In the genomic region with DNA sequence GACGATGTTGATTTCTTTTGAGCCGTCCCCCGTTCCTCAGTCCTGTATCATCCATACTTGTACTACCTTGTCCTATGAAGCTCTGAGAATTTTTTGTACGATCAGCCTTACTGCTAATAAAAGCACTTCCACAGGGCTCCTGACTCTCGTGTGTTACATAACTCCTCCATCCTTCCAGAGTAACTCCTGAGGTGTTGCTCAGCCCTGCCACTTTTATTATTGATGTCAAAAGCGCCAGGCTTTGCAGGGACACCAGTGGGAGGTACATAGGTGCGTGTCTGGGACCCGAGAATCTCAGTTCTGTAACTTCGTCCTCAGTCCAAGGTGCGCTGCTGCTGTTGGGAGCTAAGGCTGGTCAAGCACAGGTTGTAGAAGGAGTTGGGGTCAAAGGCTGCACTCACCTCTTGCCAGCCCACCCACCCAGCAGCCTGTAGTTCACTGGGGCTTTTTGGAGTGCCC, we compare ENCODE assay signal across 10 cellular contexts. TPM values are rescaled to one million over a fixed set of nuclear protein-coding genes. Genes with fewer than 3 reads are reported as not detected.
DNase-seq lines count a peak whose midpoint lies in the region; ATAC-seq lines count a peak whose summit lies in the region.
"Had no signal": no experiment of that assay in that cellular context is flagged by ENCODE, and none has a peak within 500 bp of the region (broad histone marks: within the 10 kb centered on the region; RNA-seq: fewer than 3 reads in every experiment).

No MANE protein-coding gene starts in this region.

- peaks cover 25% of the 10 kb centered on the region for H3K27me3 Mint-ChIP-seq in activated CD4-positive, alpha-beta T cell treated with anti-CD3 and anti-CD28 coated beads, Interleukin-2, amount 10 ng/mL, durations not matched to agents 24 days and 14 days
- H3K27me3 Mint-ChIP-seq in activated T-helper 17 cell treated with anti-CD3 and anti-CD28 coated beads, Interleukin-2, amount 50 U/mL, for 72 hours: peaks cover 4% of the 10 kb centered on the region

- intact Hi-C loops in activated CD4-positive, alpha-beta T cell treated with anti-CD3 and anti-CD28 coated beads, Interleukin-2, amount 10 ng/mL, durations not matched to agents 24 days and 14 days (cut with micrococcal nuclease): no loop called here

- H3K36me3 Mint-ChIP-seq in activated CD4-positive, alpha-beta T cell treated with anti-CD3 and anti-CD28 coated beads, Interleukin-2, amount 10 ng/mL, durations not matched to agents 24 days and 14 days (ENCODE audit: low read depth): peaks cover 50% of the 10 kb centered on the region
- peaks cover 53% of the 10 kb centered on the region for H3K36me3 Mint-ChIP-seq in activated T-helper 17 cell treated with anti-CD3 and anti-CD28 coated beads, Interleukin-2, amount 50 U/mL, for 72 hours (ENCODE audit: low read depth)

- H3K9ac ChIP-seq in subcutaneous abdominal adipose tissue (ENCODE audit: low read length in 5 of 5): peak overlapping the region in 3 of 5 donors; percentile 87 to 92 (median 89)

- H3K27me3 ChIP-seq in subcutaneous abdominal adipose tissue (ENCODE audit: control insufficient read depth in 5 of 5, insufficient read depth in 4 of 5, low read length in 5 of 5): peaks cover 0 to 11% (median 10%) of the 10 kb centered on the region in 5 donors

- ATAC-seq in activated T-helper 17 cell treated with anti-CD3 and anti-CD28 coated beads, Interleukin-2, amount 50 U/mL, for 72 hours (replicated peaks): no peak
- no peak for ATAC-seq in HG03039 (IDR thresholded peaks at IDR 0.05; ENCODE audit: unreplicated experiment)
- no peak for ATAC-seq in HG03045 (IDR thresholded peaks at IDR 0.05; ENCODE audit: unreplicated experiment)

- H3K36me3 ChIP-seq in subcutaneous abdominal adipose tissue (ENCODE audit: control insufficient read depth in 5 of 5, insufficient read depth in 5 of 5, low read length in 5 of 5): peaks cover 0 to 52% (median 51%) of the 10 kb centered on the region in 5 donors

- H3K9me3 ChIP-seq in subcutaneous abdominal adipose tissue (ENCODE audit: control insufficient read depth in 5 of 5, low read length in 5 of 5): no peaks in the 10 kb centered on the region

- peak overlapping the region; percentile 83 for H3K4me3 Mint-ChIP-seq in activated CD4-positive, alpha-beta T cell treated with anti-CD3 and anti-CD28 coated beads, Interleukin-2, amount 10 ng/mL, durations not matched to agents 24 days and 14 days
- peak overlapping the region; percentile 73 for H3K4me3 Mint-ChIP-seq in activated T-helper 17 cell treated with anti-CD3 and anti-CD28 coated beads, Interleukin-2, amount 50 U/mL, for 72 hours

- H3K4me3 ChIP-seq in subcutaneous abdominal adipose tissue (ENCODE audit: low read depth in 1 of 5, low read length in 5 of 5): peak overlapping the region; percentile 63 to 80 (median 74)

- H3K4me1 ChIP-seq in subcutaneous abdominal adipose tissue (ENCODE audit: control insufficient read depth in 5 of 5, insufficient read depth in 5 of 5, low read length in 5 of 5): peaks cover 1 to 42% (median 40%) of the 10 kb centered on the region in 5 donors

- H3K27ac ChIP-seq in subcutaneous abdominal adipose tissue (ENCODE audit: low read depth, low read length): peak overlapping the region; percentile 70

- H3K4me1 Mint-ChIP-seq in activated CD4-positive, alpha-beta T cell treated with anti-CD3 and anti-CD28 coated beads, Interleukin-2, amount 10 ng/mL, durations not matched to agents 24 days and 14 days: peaks cover 44% of the 10 kb centered on the region
- peaks cover 46% of the 10 kb centered on the region for H3K4me1 Mint-ChIP-seq in activated T-helper 17 cell treated with anti-CD3 and anti-CD28 coated beads, Interleukin-2, amount 50 U/mL, for 72 hours

- no peaks in the 10 kb centered on the region for H3K9me3 Mint-ChIP-seq in activated CD4-positive, alpha-beta T cell treated with anti-CD3 and anti-CD28 coated beads, Interleukin-2, amount 10 ng/mL, durations not matched to agents 24 days and 14 days
- no peaks in the 10 kb centered on the region for H3K9me3 Mint-ChIP-seq in activated T-helper 17 cell treated with anti-CD3 and anti-CD28 coated beads, Interleukin-2, amount 50 U/mL, for 72 hours

- peak; percentile 64 for DNase-seq in activated CD4-positive, alpha-beta T cell treated with anti-CD3 and anti-CD28 coated beads, Interleukin-2, amount 10 ng/mL, durations not matched to agents 24 days and 14 days
- DNase-seq in activated CD4-positive, alpha-beta T cell treated with anti-CD3 and anti-CD28 coated beads for 48 hours: no peak
- peak; percentile 23 for DNase-seq in iris pigment epithelial cell (ENCODE audit: low read depth)
- no peak for DNase-seq in SIG-M5 treated with dmso at 0.1 percent for 504 hours (lab: John Stamatoyannopoulos, UW; ENCODE audit: unreplicated experiment)
- DNase-seq: EL; stimulated activated CD4-positive, alpha-beta T cell treated with anti-CD3 and anti-CD28 coated beads, Interleukin-2, amount 100 ng/mL, for 24 hours had no signal

- peak overlapping the region; percentile 87 for H3K27ac Mint-ChIP-seq in activated CD4-positive, alpha-beta T cell treated with anti-CD3 and anti-CD28 coated beads, Interleukin-2, amount 10 ng/mL, durations not matched to agents 24 days and 14 days
- H3K27ac Mint-ChIP-seq in activated T-helper 17 cell treated with anti-CD3 and anti-CD28 coated beads, Interleukin-2, amount 50 U/mL, for 72 hours: peak overlapping the region; percentile 83

RNA-seq across cellular contexts. Expression of a gene that starts 1.0 kb away (rescaled TPM):
- total RNA-seq in activated CD4-positive, alpha-beta T cell treated with anti-CD3 and anti-CD28 coated beads, Interleukin-2, amount 10 ng/mL, durations not matched to agents 24 days and 14 days: 4.5 TPM in 2 replicates
- 1 to 10 TPM in 1 of 2 donors, under 1 TPM in 1; 0.79 to 3.2 TPM for total RNA-seq in activated T-helper 17 cell treated with anti-CD3 and anti-CD28 coated beads, Interleukin-2, amount 50 U/mL, for 72 hours

RNA-seq across cellular contexts. Expression of a gene that starts 7.1 kb away (rescaled TPM):
- not detected in 2 replicates for total RNA-seq in activated CD4-positive, alpha-beta T cell treated with anti-CD3 and anti-CD28 coated beads, Interleukin-2, amount 10 ng/mL, durations not matched to agents 24 days and 14 days
- total RNA-seq in activated T-helper 17 cell treated with anti-CD3 and anti-CD28 coated beads, Interleukin-2, amount 50 U/mL, for 72 hours: not detected

RNA-seq across cellular contexts. Expression of a gene that starts 13.7 kb away (rescaled TPM):
- total RNA-seq in activated CD4-positive, alpha-beta T cell treated with anti-CD3 and anti-CD28 coated beads, Interleukin-2, amount 10 ng/mL, durations not matched to agents 24 days and 14 days: 300 and 318 TPM in 2 replicates
- total RNA-seq in activated T-helper 17 cell treated with anti-CD3 and anti-CD28 coated beads, Interleukin-2, amount 50 U/mL, for 72 hours: 100 to 1,000 TPM; 208 to 255 TPM

RNA-seq across cellular contexts. Expression of a gene that starts 21.4 kb away (rescaled TPM):
- total RNA-seq in activated CD4-positive, alpha-beta T cell treated with anti-CD3 and anti-CD28 coated beads, Interleukin-2, amount 10 ng/mL, durations not matched to agents 24 days and 14 days: 42.7 and 47.6 TPM in 2 replicates
- total RNA-seq in activated T-helper 17 cell treated with anti-CD3 and anti-CD28 coated beads, Interleukin-2, amount 50 U/mL, for 72 hours: 10 to 100 TPM; 36.5 to 43.5 TPM

RNA-seq across cellular contexts. Expression of a gene that starts 36.0 kb away (rescaled TPM):
- 37.3 and 41.2 TPM in 2 replicates for total RNA-seq in activated CD4-positive, alpha-beta T cell treated with anti-CD3 and anti-CD28 coated beads, Interleukin-2, amount 10 ng/mL, durations not matched to agents 24 days and 14 days
- total RNA-seq in activated T-helper 17 cell treated with anti-CD3 and anti-CD28 coated beads, Interleukin-2, amount 50 U/mL, for 72 hours: 10 to 100 TPM; 15.7 to 30.1 TPM

Comparison
In these comparisons a context has a peak if more than half of its experiments do, and no peak if none do; other contexts are left out.
1. DNase-seq: peak in activated CD4-positive, alpha-beta T cell treated with anti-CD3 and anti-CD28 coated beads, Interleukin-2, amount 10 ng/mL, durations not matched to agents 24 days and 14 days (single experiment) and iris pigment epithelial cell (single experiment); none in activated CD4-positive, alpha-beta T cell treated with anti-CD3 and anti-CD28 coated beads for 48 hours (single experiment) and SIG-M5 treated with dmso at 0.1 percent for 504 hours (single experiment).